8 cellular contexts compared by ENCODE assay signal in the genomic region with DNA sequence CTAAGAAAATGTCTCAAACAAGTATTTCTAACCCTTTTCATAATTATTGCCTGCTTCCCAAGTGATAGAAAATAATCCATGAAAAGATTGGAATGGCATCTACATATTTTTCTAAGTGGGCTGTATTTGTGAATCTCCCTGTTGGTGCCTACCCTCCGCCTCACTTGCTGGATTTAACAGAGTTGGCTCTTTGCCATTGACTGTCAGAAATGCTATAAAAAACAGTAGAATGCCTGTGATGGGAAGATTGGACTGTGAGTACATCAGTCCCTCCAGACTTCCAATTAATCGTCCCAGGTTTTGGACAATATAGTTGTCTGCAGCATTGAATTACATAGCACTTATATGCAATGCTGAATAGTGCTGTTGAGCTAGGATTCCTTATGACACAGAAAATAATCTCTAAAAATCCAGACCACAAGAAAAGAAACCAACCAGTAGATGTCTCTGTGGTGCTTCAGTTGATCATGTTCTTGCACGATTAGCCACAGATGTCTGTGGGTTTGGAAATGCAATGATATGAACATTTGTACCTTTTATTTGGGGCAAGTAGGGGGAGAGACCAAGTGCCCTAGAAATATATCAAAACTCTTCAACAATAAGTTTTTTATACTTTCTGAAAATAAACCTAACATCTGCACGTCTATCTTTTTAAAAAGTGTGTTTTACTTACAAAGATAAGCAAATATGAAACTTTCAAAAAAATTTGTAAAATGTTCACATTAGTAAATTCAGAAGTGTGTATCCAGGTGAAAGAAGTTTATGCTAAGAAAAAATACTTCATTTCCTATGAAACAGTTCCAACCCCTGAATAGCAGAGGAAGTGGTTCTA.
DNase-seq lines count a peak whose midpoint lies in the region; ATAC-seq and TF ChIP-seq lines count a peak whose summit lies in the region.

No MANE protein-coding gene starts in this region.

- peak; percentile 72 for TF ChIP-seq CTCF in LNCaP clone FGC (IDR thresholded peaks at IDR 0.05; ENCODE audit: control insufficient read depth, extremely low read depth, insufficient read depth)
- peak; percentile 64 for TF ChIP-seq CTCF in fibroblast of pulmonary artery (IDR thresholded peaks at IDR 0.05; ENCODE audit: low read length, missing control alignments)

- H3K4me3 ChIP-seq in LNCaP clone FGC (ENCODE audit: low read depth, low read length) (no peak overlapping the region), SK-N-MC (no peak overlapping the region), fibroblast of pulmonary artery (replicated peaks; ENCODE audit: low read depth, low read length) (no peak overlapping the region)

- H3K9ac ChIP-seq in SK-N-MC (ENCODE audit: insufficient read length) = no peak overlapping the region

- ATAC-seq in GM18502 (IDR thresholded peaks at IDR 0.05; ENCODE audit: poor library complexity, unreplicated experiment) (peak; percentile 75), HG02970 (IDR thresholded peaks at IDR 0.05; ENCODE audit: low FRiP score, unreplicated experiment) (no peak)
- no peak for ATAC-seq in activated CD4-positive, CD25-positive, alpha-beta regulatory T cell treated with anti-CD3 and anti-CD28 coated beads, Interleukin-2, amount 50 U/mL, for 24 hours

- no peak overlapping the region for H3K27ac ChIP-seq in SK-N-MC

- H3K9me3 ChIP-seq in SK-N-MC (ENCODE audit: low read depth, low read length) = no peaks in the 10 kb centered on the region

- no peaks in the 10 kb centered on the region for H3K36me3 ChIP-seq in SK-N-MC (ENCODE audit: insufficient read depth, low read length)

- DNase-seq in AG08396 (ENCODE audit: low spot score) (peak; percentile 67), LNCaP clone FGC (ENCODE audit: low read depth) (peak; percentile 70), SK-N-MC (ENCODE audit: low read depth, low spot score) (peak; percentile 75), fibroblast of pulmonary artery (ENCODE audit: low read depth) (peak; percentile 93), pons (ENCODE audit: low spot score) (peak; percentile 87)
